Comparison of ENCODE assay signal across 6 cellular contexts in the genomic region with DNA sequence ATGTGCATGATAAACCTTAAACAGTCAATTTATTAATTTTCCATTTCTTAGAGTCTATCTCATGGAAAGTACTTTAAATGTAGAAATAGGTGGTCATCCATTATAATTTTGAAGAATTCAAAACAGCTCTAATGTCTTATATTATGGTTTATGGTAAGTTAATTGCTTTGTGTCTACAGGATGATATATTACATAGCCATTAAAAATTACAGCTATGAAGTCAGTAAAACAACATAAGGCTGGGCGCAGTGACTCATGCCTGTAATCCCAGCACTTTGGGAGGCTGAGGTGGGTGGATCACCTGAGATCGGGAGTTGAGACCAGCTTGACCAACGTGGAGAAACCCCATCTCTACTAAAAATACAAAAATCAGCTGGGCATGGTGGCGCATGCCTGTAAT. TPM values are rescaled to one million over a fixed set of nuclear protein-coding genes. Genes with fewer than 3 reads are reported as not detected.
DNase-seq lines count a peak whose midpoint lies in the region; ATAC-seq and TF ChIP-seq lines count a peak whose summit lies in the region.
"Not testable (repeated sequence)": the region's sequence is repeated elsewhere in the genome, so short reads cannot be mapped to it uniquely, and the experiment has no call there.

No MANE protein-coding gene starts in this region.

- CTCF ChIA-PET in HEK293 (lab: Yijun Ruan, JAX), result not testable (repeated sequence)

- H3K4me3 ChIP-seq in HEK293 (ENCODE audit: low read depth, low read length); colonic mucosa; subcutaneous abdominal adipose tissue (ENCODE audit: low read depth in 1 of 5, low read length in 5 of 5): not testable (repeated sequence)

- not testable (repeated sequence) for ATAC-seq in SK-N-SH treated with all-trans-retinoic acid at 6 μM for 48 hours
- peak; percentile 97 for ATAC-seq in left colon

- POLR2A ChIA-PET in HEK293 (lab: Yijun Ruan, JAX), result interaction anchor here (0.6 to 0.7 kb wide), 2 partner anchors 11 to 33 kb away, joined by 3 to 4 read pairs; no protein-coding TSS in a partner anchor

- intact Hi-C loops in colonic mucosa (cut with DNase I); left colon (cut with DNase I, micrococcal nuclease): not testable (repeated sequence)

- H3K4me1 ChIP-seq in HEK293 (ENCODE audit: control insufficient read depth, insufficient read depth, low read length), result peaks cover 12% of the 10 kb centered on the region; the same call in 1 of the 2 replicates
- H3K4me1 ChIP-seq in colonic mucosa, result not testable (repeated sequence)
- H3K4me1 ChIP-seq in subcutaneous abdominal adipose tissue (ENCODE audit: control insufficient read depth in 5 of 5, insufficient read depth in 5 of 5, low read length in 5 of 5), result peaks cover 0 to 18% (median 11%) of the 10 kb centered on the region in 5 donors

- H3K9ac ChIP-seq in colonic mucosa (ENCODE audit: low read depth in 2 of 2, low read length in 2 of 2); subcutaneous abdominal adipose tissue (ENCODE audit: low read length in 5 of 5): not testable (repeated sequence)

- not testable (repeated sequence) for H3K27me3 ChIP-seq in colonic mucosa; subcutaneous abdominal adipose tissue (ENCODE audit: control insufficient read depth in 5 of 5, insufficient read depth in 4 of 5, low read length in 5 of 5)

- H3K9me3 ChIP-seq in HEK293 (ENCODE audit: control insufficient read depth, insufficient read depth, low read depth, low read length); colonic mucosa; subcutaneous abdominal adipose tissue (ENCODE audit: control insufficient read depth in 5 of 5, low read length in 5 of 5): not testable (repeated sequence)

- not testable (repeated sequence) for H3K36me3 ChIP-seq in HEK293 (ENCODE audit: control insufficient read depth in 2 of 2, insufficient read depth in 1 of 2, low read length in 2 of 2); colonic mucosa; subcutaneous abdominal adipose tissue (ENCODE audit: control insufficient read depth in 5 of 5, insufficient read depth in 5 of 5, low read length in 5 of 5)

- DNase-seq in Daoy (ENCODE audit: low read depth) (peak; percentile 26), left colon (peak; percentile 29 to 31)
- not testable (repeated sequence) for DNase-seq in colonic mucosa

- not testable (repeated sequence) for TF ChIP-seq CTCF in HEK293 (tag by site-specific recombination; IDR thresholded peaks at IDR 0.05); colonic mucosa (IDR thresholded peaks at IDR 0.05)

- H3K27ac ChIP-seq in HEK293 (ENCODE audit: extremely low read depth, low read depth, low read length), result not testable (repeated sequence)
- H3K27ac ChIP-seq in colonic mucosa (peak overlapping the region; percentile 5), subcutaneous abdominal adipose tissue (ENCODE audit: low read depth, low read length) (peak overlapping the region; percentile 60)

TF ChIP-seq in HEK293, 187 proteins besides CTCF, POLR2A, EP300 and RAD21 (continues in another document):
- TF ChIP-seq, protein P1, sequence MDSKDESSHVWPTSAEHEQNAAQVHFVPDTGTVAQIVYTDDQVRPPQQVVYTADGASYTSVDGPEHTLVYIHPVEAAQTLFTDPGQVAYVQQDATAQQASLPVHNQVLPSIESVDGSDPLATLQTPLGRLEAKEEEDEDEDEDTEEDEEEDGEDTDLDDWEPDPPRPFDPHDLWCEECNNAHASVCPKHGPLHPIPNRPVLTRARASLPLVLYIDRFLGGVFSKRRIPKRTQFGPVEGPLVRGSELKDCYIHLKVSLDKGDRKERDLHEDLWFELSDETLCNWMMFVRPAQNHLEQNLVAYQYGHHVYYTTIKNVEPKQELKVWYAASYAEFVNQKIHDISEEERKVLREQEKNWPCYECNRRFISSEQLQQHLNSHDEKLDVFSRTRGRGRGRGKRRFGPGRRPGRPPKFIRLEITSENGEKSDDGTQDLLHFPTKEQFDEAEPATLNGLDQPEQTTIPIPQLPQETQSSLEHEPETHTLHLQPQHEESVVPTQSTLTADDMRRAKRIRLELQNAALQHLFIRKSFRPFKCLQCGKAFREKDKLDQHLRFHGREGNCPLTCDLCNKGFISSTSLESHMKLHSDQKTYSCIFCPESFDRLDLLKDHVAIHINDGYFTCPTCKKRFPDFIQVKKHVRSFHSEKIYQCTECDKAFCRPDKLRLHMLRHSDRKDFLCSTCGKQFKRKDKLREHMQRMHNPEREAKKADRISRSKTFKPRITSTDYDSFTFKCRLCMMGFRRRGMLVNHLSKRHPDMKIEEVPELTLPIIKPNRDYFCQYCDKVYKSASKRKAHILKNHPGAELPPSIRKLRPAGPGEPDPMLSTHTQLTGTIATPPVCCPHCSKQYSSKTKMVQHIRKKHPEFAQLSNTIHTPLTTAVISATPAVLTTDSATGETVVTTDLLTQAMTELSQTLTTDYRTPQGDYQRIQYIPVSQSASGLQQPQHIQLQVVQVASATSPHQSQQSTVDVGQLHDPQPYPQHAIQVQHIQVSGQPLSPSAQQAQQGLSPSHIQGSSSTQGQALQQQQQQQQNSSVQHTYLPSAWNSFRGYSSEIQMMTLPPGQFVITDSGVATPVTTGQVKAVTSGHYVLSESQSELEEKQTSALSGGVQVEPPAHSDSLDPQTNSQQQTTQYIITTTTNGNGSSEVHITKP (tag by site-specific recombination; IDR thresholded peaks at IDR 0.05), result 0 out of 2 replicates have a peak, but pooled peaks have one; percentile 21
- 0 out of 2 replicates have a peak, but pooled peaks have one; percentile 36 for TF ChIP-seq KLF1 (tag by site-specific recombination; IDR thresholded peaks at IDR 0.05)
- TF ChIP-seq, protein P2, sequence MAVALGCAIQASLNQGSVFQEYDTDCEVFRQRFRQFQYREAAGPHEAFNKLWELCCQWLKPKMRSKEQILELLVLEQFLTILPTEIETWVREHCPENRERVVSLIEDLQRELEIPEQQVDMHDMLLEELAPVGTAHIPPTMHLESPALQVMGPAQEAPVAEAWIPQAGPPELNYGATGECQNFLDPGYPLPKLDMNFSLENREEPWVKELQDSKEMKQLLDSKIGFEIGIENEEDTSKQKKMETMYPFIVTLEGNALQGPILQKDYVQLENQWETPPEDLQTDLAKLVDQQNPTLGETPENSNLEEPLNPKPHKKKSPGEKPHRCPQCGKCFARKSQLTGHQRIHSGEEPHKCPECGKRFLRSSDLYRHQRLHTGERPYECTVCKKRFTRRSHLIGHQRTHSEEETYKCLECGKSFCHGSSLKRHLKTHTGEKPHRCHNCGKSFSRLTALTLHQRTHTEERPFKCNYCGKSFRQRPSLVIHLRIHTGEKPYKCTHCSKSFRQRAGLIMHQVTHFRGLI (tag by site-specific recombination; IDR thresholded peaks at IDR 0.05), result peak; percentile 21; the same call in 1 of the 2 replicates
- TF ChIP-seq ZEB2 (tag by site-specific recombination; IDR thresholded peaks at IDR 0.05), result peak; percentile 94

TF ChIP-seq in SK-N-SH treated with all-trans-retinoic acid at 6 μM for 48 hours, 23 proteins besides CTCF, POLR2A, EP300 and RAD21:
- TF ChIP-seq, protein P3, sequence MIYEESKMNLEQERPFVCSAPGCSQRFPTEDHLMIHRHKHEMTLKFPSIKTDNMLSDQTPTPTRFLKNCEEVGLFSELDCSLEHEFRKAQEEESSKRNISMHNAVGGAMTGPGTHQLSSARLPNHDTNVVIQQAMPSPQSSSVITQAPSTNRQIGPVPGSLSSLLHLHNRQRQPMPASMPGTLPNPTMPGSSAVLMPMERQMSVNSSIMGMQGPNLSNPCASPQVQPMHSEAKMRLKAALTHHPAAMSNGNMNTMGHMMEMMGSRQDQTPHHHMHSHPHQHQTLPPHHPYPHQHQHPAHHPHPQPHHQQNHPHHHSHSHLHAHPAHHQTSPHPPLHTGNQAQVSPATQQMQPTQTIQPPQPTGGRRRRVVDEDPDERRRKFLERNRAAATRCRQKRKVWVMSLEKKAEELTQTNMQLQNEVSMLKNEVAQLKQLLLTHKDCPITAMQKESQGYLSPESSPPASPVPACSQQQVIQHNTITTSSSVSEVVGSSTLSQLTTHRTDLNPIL (CRISPR knock-in tag; IDR thresholded peaks at IDR 0.05; ENCODE audit: low read depth), result peak; percentile 55; the same call in 1 of the 2 replicates
- peak; percentile 83 for TF ChIP-seq ISL1 (CRISPR knock-in tag; IDR thresholded peaks at IDR 0.05)
TF ChIP-seq in SK-N-SH treated with all-trans-retinoic acid at 6 μM for 48 hours: peak in this region for 2; not testable (repeated sequence) for 21.

RNA-seq across cellular contexts. Expression of a gene that starts 44.9 kb away (rescaled TPM):
- total RNA-seq in Daoy (2014; rRNA removed; shearing (Covaris generic)), result 12.2 and 15.6 TPM in 2 replicates
- total RNA-seq in colonic mucosa, result 10 to 100 TPM; 47.8 to 55.6 TPM
- total RNA-seq in left colon, result 10 to 100 TPM; 51.3 to 52.4 TPM
